In genomic region chr6:15956205-15957106, GRCh38 we compare ENCODE assay signal across 11 cellular contexts.
DNase-seq lines count a peak whose midpoint lies in the region; ATAC-seq and TF ChIP-seq lines count a peak whose summit lies in the region.
"Had no signal": no experiment of that assay in that cellular context is flagged by ENCODE, and none has a peak within 500 bp of the region (broad histone marks: within the 10 kb centered on the region; RNA-seq: fewer than 3 reads in every experiment).

No MANE protein-coding gene starts in this region.

- CTCF ChIA-PET in activated naive CD4-positive, alpha-beta T cell treated with anti-CD3 and anti-CD28 coated beads, Interleukin-2, amount 10 ng/mL, durations not matched to agents 7 days and 5 days (lab: Charles Lee) = no interaction called here

- DNase-seq in EH (ENCODE audit: low read depth) (peak; percentile 2), NCI-H69 (lab: John Stamatoyannopoulos, UW) (peak; percentile 55), NCI-H345 treated with DMSO at 0.1 percent for 48 hours (lab: John Stamatoyannopoulos, UW; ENCODE audit: unreplicated experiment) (no peak)
- no peak for DNase-seq in central memory CD8-positive, alpha-beta T cell (ENCODE audit: low spot score in 2 of 2)
- DNase-seq in activated naive CD4-positive, alpha-beta T cell treated with anti-CD3 and anti-CD28 coated beads, Interleukin-2, amount 10 ng/mL, durations not matched to agents 7 days and 5 days = no peak
- DNase-seq: stomach had no signal

- no peaks in the 10 kb centered on the region for H3K27me3 Mint-ChIP-seq in central memory CD8-positive, alpha-beta T cell
- H3K27me3 Mint-ChIP-seq in nephron (ENCODE audit: low read depth) = peaks cover 5% of the 10 kb centered on the region
- no peaks in the 10 kb centered on the region for H3K27me3 Mint-ChIP-seq in activated naive CD4-positive, alpha-beta T cell treated with anti-CD3 and anti-CD28 coated beads, Interleukin-2, amount 10 ng/mL, durations not matched to agents 7 days and 5 days
- H3K27me3 Mint-ChIP-seq: activated naive CD4-positive, alpha-beta T cell treated with anti-CD3 and anti-CD28 coated beads, Interleukin-2, amount 50 U/mL, for 24 hours had no signal

- TF ChIP-seq CTCF in nephron (IDR thresholded peaks at IDR 0.05; ENCODE audit: unreplicated experiment in 3 of 3) = no peak

- ATAC-seq in central memory CD8-positive, alpha-beta T cell (replicated peaks; ENCODE audit: extremely low read depth, poor library complexity, severe bottlenecking) = no peak
- ATAC-seq in HG03460 (IDR thresholded peaks at IDR 0.05; ENCODE audit: unreplicated experiment) = no peak
- no peak for ATAC-seq in HG03045 (IDR thresholded peaks at IDR 0.05; ENCODE audit: unreplicated experiment)
- ATAC-seq: Right ventricle myocardium inferior had no signal

- no peaks in the 10 kb centered on the region for H3K36me3 Mint-ChIP-seq in central memory CD8-positive, alpha-beta T cell (ENCODE audit: insufficient read depth)
- no peaks in the 10 kb centered on the region for H3K36me3 Mint-ChIP-seq in nephron (ENCODE audit: low read depth)
- no peaks in the 10 kb centered on the region for H3K36me3 Mint-ChIP-seq in activated naive CD4-positive, alpha-beta T cell treated with anti-CD3 and anti-CD28 coated beads, Interleukin-2, amount 10 ng/mL, durations not matched to agents 7 days and 5 days
- H3K36me3 Mint-ChIP-seq: activated naive CD4-positive, alpha-beta T cell treated with anti-CD3 and anti-CD28 coated beads, Interleukin-2, amount 50 U/mL, for 24 hours had no signal

- peak overlapping the region; percentile 25 for H3K4me3 Mint-ChIP-seq in central memory CD8-positive, alpha-beta T cell
- no peak overlapping the region for H3K4me3 Mint-ChIP-seq in nephron
- no peak overlapping the region for H3K4me3 Mint-ChIP-seq in activated naive CD4-positive, alpha-beta T cell treated with anti-CD3 and anti-CD28 coated beads, Interleukin-2, amount 10 ng/mL, durations not matched to agents 7 days and 5 days
- H3K4me3 Mint-ChIP-seq: activated naive CD4-positive, alpha-beta T cell treated with anti-CD3 and anti-CD28 coated beads, Interleukin-2, amount 50 U/mL, for 24 hours had no signal

- peaks cover 18% of the 10 kb centered on the region for H3K4me1 Mint-ChIP-seq in central memory CD8-positive, alpha-beta T cell
- H3K4me1 Mint-ChIP-seq in nephron = peaks cover 34% of the 10 kb centered on the region
- peaks cover 6% of the 10 kb centered on the region for H3K4me1 Mint-ChIP-seq in activated naive CD4-positive, alpha-beta T cell treated with anti-CD3 and anti-CD28 coated beads, Interleukin-2, amount 10 ng/mL, durations not matched to agents 7 days and 5 days

- H3K9me3 Mint-ChIP-seq in central memory CD8-positive, alpha-beta T cell = no peaks in the 10 kb centered on the region
- H3K9me3 Mint-ChIP-seq in nephron = peaks cover 7% of the 10 kb centered on the region
- no peaks in the 10 kb centered on the region for H3K9me3 Mint-ChIP-seq in activated naive CD4-positive, alpha-beta T cell treated with anti-CD3 and anti-CD28 coated beads, Interleukin-2, amount 10 ng/mL, durations not matched to agents 7 days and 5 days
- H3K9me3 Mint-ChIP-seq: activated naive CD4-positive, alpha-beta T cell treated with anti-CD3 and anti-CD28 coated beads, Interleukin-2, amount 50 U/mL, for 24 hours had no signal

- peak overlapping the region; percentile 7 for H3K27ac Mint-ChIP-seq in central memory CD8-positive, alpha-beta T cell (ENCODE audit: low read depth)
- H3K27ac Mint-ChIP-seq in nephron = peak overlapping the region in 2 of 3 experiments; percentile 14 to 20
- H3K27ac Mint-ChIP-seq in activated naive CD4-positive, alpha-beta T cell treated with anti-CD3 and anti-CD28 coated beads, Interleukin-2, amount 10 ng/mL, durations not matched to agents 7 days and 5 days = no peak overlapping the region
- H3K27ac Mint-ChIP-seq: activated naive CD4-positive, alpha-beta T cell treated with anti-CD3 and anti-CD28 coated beads, Interleukin-2, amount 50 U/mL, for 24 hours had no signal

Comparison
In these comparisons a context has a peak if more than half of its experiments do, and no peak if none do; other contexts are left out.
1. DNase-seq: peak in EH (single experiment) and NCI-H69 (single experiment); none in central memory CD8-positive, alpha-beta T cell (0 of 2), activated naive CD4-positive, alpha-beta T cell treated with anti-CD3 and anti-CD28 coated beads, Interleukin-2, amount 10 ng/mL, durations not matched to agents 7 days and 5 days (single experiment) and NCI-H345 treated with DMSO at 0.1 percent for 48 hours (single experiment).